In genomic region chr14:103126088-103126872, GRCh38 we compare ENCODE assay signal across 13 cellular contexts. TPM values are rescaled to one million over a fixed set of nuclear protein-coding genes. Genes with fewer than 3 reads are reported as not detected.
DNase-seq lines count a peak whose midpoint lies in the region; ATAC-seq and TF ChIP-seq lines count a peak whose summit lies in the region.
"Had no signal": no experiment of that assay in that cellular context is flagged by ENCODE, and none has a peak within 500 bp of the region (broad histone marks: within the 10 kb centered on the region; RNA-seq: fewer than 3 reads in every experiment).

No MANE protein-coding gene starts in this region.

- no peak overlapping the region for H2BK5ac ChIP-seq in trophoblast cell (ENCODE audit: low read depth, low read length, poor library complexity)

- H3K27ac ChIP-seq in ascending aorta = no peak overlapping the region
- no peak overlapping the region for H3K27ac ChIP-seq in hepatocyte
- no peak overlapping the region for H3K27ac ChIP-seq in trophoblast cell (ENCODE audit: low read depth, low read length)

- H4K91ac ChIP-seq in trophoblast cell (ENCODE audit: low read depth, low read length) = no peak overlapping the region

- H3K27me3 ChIP-seq in ascending aorta = no peaks in the 10 kb centered on the region
- H3K27me3 ChIP-seq in hepatocyte = no peaks in the 10 kb centered on the region
- H3K27me3 ChIP-seq in trophoblast cell (ENCODE audit: insufficient read depth, low read length) = peaks cover 15% of the 10 kb centered on the region
- H3K27me3 ChIP-seq: thyroid gland had no signal

- H3K9ac ChIP-seq in trophoblast cell (ENCODE audit: low read length) = no peak overlapping the region

- H3K14ac ChIP-seq in trophoblast cell (ENCODE audit: low read length) = no peak overlapping the region

- no peak overlapping the region for H3K23ac ChIP-seq in trophoblast cell (ENCODE audit: low read length)

- H3K4me1 ChIP-seq in ascending aorta = peaks cover 0 to 27% of the 10 kb centered on the region in 2 donors
- peaks cover 32% of the 10 kb centered on the region for H3K4me1 ChIP-seq in hepatocyte (ENCODE audit: insufficient read depth)
- H3K4me1 ChIP-seq in trophoblast cell (ENCODE audit: control insufficient read depth in 1 of 2, insufficient read depth in 2 of 2, low read length in 2 of 2) = peaks cover 31 to 50% of the 10 kb centered on the region in 2 experiments

- no peaks in the 10 kb centered on the region for H3K9me2 ChIP-seq in hepatocyte (replicated peaks; ENCODE audit: insufficient read depth)

- no peaks in the 10 kb centered on the region for H3K9me3 ChIP-seq in ascending aorta
- no peaks in the 10 kb centered on the region for H3K9me3 ChIP-seq in hepatocyte (ENCODE audit: low read depth)
- H3K9me3 ChIP-seq in trophoblast cell (ENCODE audit: insufficient read depth, low read depth, low read length) = no peaks in the 10 kb centered on the region
- H3K9me3 ChIP-seq: thyroid gland had no signal

- peaks cover 5% of the 10 kb centered on the region for H3K79me1 ChIP-seq in trophoblast cell (ENCODE audit: low read length)

- H4K20me1 ChIP-seq in hepatocyte (ENCODE audit: insufficient read depth, poor library complexity, severe bottlenecking) = no peaks in the 10 kb centered on the region

- no peak for ATAC-seq in omental fat pad (ENCODE audit: low FRiP score)

- intact Hi-C loops in ascending aorta (cut with DNase I) = no loop called here

- H4K12ac ChIP-seq in trophoblast cell (ENCODE audit: low read depth, low read length) = no peak overlapping the region

- DNase-seq in AG10803 (ENCODE audit: low read depth) (no peak), ascending aorta (ENCODE audit: low spot score in 2 of 2) (no peak), hepatocyte (ENCODE audit: low spot score) (no peak), trophoblast cell (peak in 1 of 2 donors; percentile 39), omental fat pad (ENCODE audit: low spot score) (no peak), cortex of kidney (lab: John Stamatoyannopoulos, UW) (no peak), NCI-H2107 treated with DMSO at 0.1 percent for 48 hours (lab: John Stamatoyannopoulos, UW; ENCODE audit: unreplicated experiment) (no peak)
- no peak for DNase-seq in activated CD8-positive, alpha-beta memory T cell treated with anti-CD3 and anti-CD28 coated beads for 24 hours
- DNase-seq: AML-193; NCI-H187 treated with DMSO at 0.1 percent for 48 hours; SHP77; stimulated activated CD4-positive, alpha-beta T cell treated with anti-CD3 and anti-CD28 coated beads, Interleukin-4, amount 100 ng/mL, for 24 hours had no signal

- H3K36me3 ChIP-seq in ascending aorta = no peaks in the 10 kb centered on the region
- H3K36me3 ChIP-seq in hepatocyte (replicated peaks; ENCODE audit: insufficient read depth, low read depth) = no peaks in the 10 kb centered on the region
- H3K36me3 ChIP-seq in trophoblast cell (ENCODE audit: control insufficient read depth in 1 of 2, insufficient read depth in 2 of 2, low read length in 2 of 2) = no peaks in the 10 kb centered on the region
- H3K36me3 ChIP-seq: thyroid gland had no signal

- H3K79me2 ChIP-seq in hepatocyte (no peaks in the 10 kb centered on the region), trophoblast cell (ENCODE audit: control insufficient read depth, insufficient read depth, low read length, poor library complexity) (no peaks in the 10 kb centered on the region)

- no peak overlapping the region for H3K18ac ChIP-seq in trophoblast cell (ENCODE audit: low read length)

- H4K8ac ChIP-seq in trophoblast cell (ENCODE audit: low read depth, low read length) = no peak overlapping the region

- peak overlapping the region; percentile 20; the same call in 1 of the 2 replicates for H3K4me3 ChIP-seq in AG10803 (ENCODE audit: low read length)
- H3K4me3 ChIP-seq in ascending aorta = peak overlapping the region; percentile 41 to 54
- no peak overlapping the region for H3K4me3 ChIP-seq in hepatocyte
- peak overlapping the region; percentile 1 for H3K4me3 ChIP-seq in trophoblast cell (ENCODE audit: low read depth, low read length)

- no peak overlapping the region for H2AK5ac ChIP-seq in trophoblast cell (ENCODE audit: low read length)

- no peak overlapping the region for H2AFZ ChIP-seq in hepatocyte
- no peak overlapping the region for H2AFZ ChIP-seq in trophoblast cell (ENCODE audit: insufficient read depth, low read length, poor library complexity)

- no peak for TF ChIP-seq CTCF in AG10803 (conservative IDR thresholded peaks at IDR 0.05; ENCODE audit: low read length)
- TF ChIP-seq CTCF in ascending aorta (IDR thresholded peaks at IDR 0.05) = no peak
- TF ChIP-seq CTCF in hepatocyte (IDR thresholded peaks at IDR 0.05; ENCODE audit: poor library complexity) = no peak
- TF ChIP-seq CTCF in omental fat pad (IDR thresholded peaks at IDR 0.05) = no peak

- 84% methylated on average over 22 of the region's 22 CpGs for WGBS in hepatocyte (ENCODE audit: low lambda C conversion rate, missing lambda C conversion rate)
- no CpG with 5 or more reads among the region's 22 CpGs for WGBS in trophoblast cell (ENCODE audit: extremely low coverage, insufficient coverage, insufficient read length)

- H2BK12ac ChIP-seq in trophoblast cell (ENCODE audit: low read length) = no peak overlapping the region

- no peak overlapping the region for H3K4ac ChIP-seq in trophoblast cell (ENCODE audit: low read depth, low read length)

- no peak overlapping the region for H2BK120ac ChIP-seq in trophoblast cell (ENCODE audit: insufficient read depth, low read length, poor library complexity)

- H3K4me2 ChIP-seq in hepatocyte = peak overlapping the region; percentile 87
- H3K4me2 ChIP-seq in trophoblast cell (ENCODE audit: low read length) = peak overlapping the region; percentile 62

RNA-seq across cellular contexts. Expression of gene TNFAIP2, which starts 3.0 kb away (rescaled TPM):
- total RNA-seq in ascending aorta = 133 TPM
- 14.0 and 16.0 TPM in 2 replicates for total RNA-seq in hepatocyte
- polyA plus RNA-seq in hepatocyte = 14.2 and 28.2 TPM in 2 replicates
- 185 and 205 TPM in 2 replicates for polyA plus RNA-seq in trophoblast cell (2013)
- total RNA-seq in omental fat pad = 100 to 1,000 TPM in 3 of 4 donors, 10 to 100 TPM in 1; 56.0 to 215 (median 144) TPM

RNA-seq across cellular contexts. Expression of gene EXOC3L4, which starts 31.8 kb away (rescaled TPM):
- total RNA-seq in ascending aorta (not detected), hepatocyte (12.4 and 35.3 TPM in 2 replicates), omental fat pad (1 to 10 TPM in 2 of 4 donors, under 1 TPM in 1, not detected in 1; 0.93 to 5.2 (median 1.3) TPM)
- polyA plus RNA-seq in hepatocyte = 31.0 and 40.3 TPM in 2 replicates
- 0.11 and 0.22 TPM in 2 replicates for polyA plus RNA-seq in trophoblast cell (2013)

RNA-seq across cellular contexts. Expression of gene LBHD2, which starts 42.3 kb away (rescaled TPM):
- total RNA-seq in ascending aorta (not detected), hepatocyte (not detected in 2 replicates), omental fat pad (1 to 10 TPM in 1 of 4 donors, not detected in 3; 6.3 TPM)
- 0.21 TPM in 1 of 2 replicates, not detected in the other for polyA plus RNA-seq in hepatocyte
- polyA plus RNA-seq in trophoblast cell (2013) = 0.30 and 0.39 TPM in 2 replicates
- total RNA-seq: thyroid gland had no signal
